Comparison of ENCODE assay signal across 19 cellular contexts in the genomic region with DNA sequence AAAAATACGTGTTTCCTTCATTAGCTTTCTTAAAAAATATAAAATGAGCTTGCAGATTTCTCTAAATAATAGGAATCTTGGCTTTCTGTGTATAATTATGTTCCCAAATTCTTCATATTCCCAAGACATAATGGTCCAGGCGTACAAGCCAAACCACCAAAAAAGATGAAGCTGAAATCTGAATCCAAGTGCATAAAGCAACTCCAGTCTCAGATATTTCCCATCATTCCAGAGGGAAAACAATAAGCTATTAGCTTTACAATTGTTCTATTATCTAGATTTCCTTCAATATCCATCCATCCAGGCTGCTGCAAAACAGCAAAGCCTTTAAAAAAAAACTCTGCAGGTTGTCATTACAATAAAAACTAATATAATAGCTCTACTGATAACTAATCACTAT.
DNase-seq lines count a peak whose midpoint lies in the region; ATAC-seq, FAIRE-seq and TF ChIP-seq lines count a peak whose summit lies in the region.
"Had no signal": no experiment of that assay in that cellular context is flagged by ENCODE, and none has a peak within 500 bp of the region (broad histone marks: within the 10 kb centered on the region; RNA-seq: fewer than 3 reads in every experiment).

No MANE protein-coding gene starts in this region.

- no peaks in the 10 kb centered on the region for H3K9me3 Mint-ChIP-seq in endothelial cell (ENCODE audit: unreplicated experiment)
- H3K9me3 Mint-ChIP-seq in activated T-cell treated with anti-CD3 and anti-CD28 coated beads, Interleukin-2, amount 50 U/mL, for 24 hours, result peaks cover 13% of the 10 kb centered on the region

- H3K9ac ChIP-seq in skeletal muscle tissue (ENCODE audit: low read depth in 1 of 3, low read length in 3 of 3), result no peak overlapping the region
- H3K9ac ChIP-seq: BLaER1 had no signal

- H3K4me1 Mint-ChIP-seq in endothelial cell (ENCODE audit: unreplicated experiment), result peaks cover 8% of the 10 kb centered on the region
- H3K4me1 Mint-ChIP-seq in activated T-cell treated with anti-CD3 and anti-CD28 coated beads, Interleukin-2, amount 50 U/mL, for 24 hours (ENCODE audit: low read depth), result peaks cover 16% of the 10 kb centered on the region

- no peak overlapping the region for H3K4me3 ChIP-seq in skeletal muscle tissue (ENCODE audit: low read length in 3 of 3)
- H3K4me3 ChIP-seq: BLaER1 had no signal

- peaks cover 4 to 16% (median 11%) of the 10 kb centered on the region in 3 donors for H3K4me1 ChIP-seq in skeletal muscle tissue (ENCODE audit: control insufficient read depth in 3 of 3, insufficient read depth in 3 of 3, low read length in 3 of 3)

- peak; percentile 31 for FAIRE-seq in GM19239 (lab: Jason Lieb, UNC)
- FAIRE-seq: RCC 7860 had no signal

- no peak overlapping the region for H3K4me3 Mint-ChIP-seq in endothelial cell (ENCODE audit: unreplicated experiment)
- no peak overlapping the region for H3K4me3 Mint-ChIP-seq in activated T-cell treated with anti-CD3 and anti-CD28 coated beads, Interleukin-2, amount 50 U/mL, for 24 hours
- H3K4me3 Mint-ChIP-seq: H9 had no signal

- H3K27ac ChIP-seq in angular gyrus (ENCODE audit: low read depth, low read length) (peak overlapping the region; percentile 60), skeletal muscle tissue (ENCODE audit: low read depth, low read length) (peak overlapping the region; percentile 4)
- H3K27ac ChIP-seq: BLaER1 had no signal

- no peaks in the 10 kb centered on the region for H3K36me3 ChIP-seq in skeletal muscle tissue (ENCODE audit: control insufficient read depth in 3 of 3, insufficient read depth in 3 of 3, low read length in 3 of 3)

- ATAC-seq in GM18498 (IDR thresholded peaks at IDR 0.05; ENCODE audit: unreplicated experiment), result no peak

- no peak for TF ChIP-seq CTCF in endothelial cell (IDR thresholded peaks at IDR 0.05; ENCODE audit: unreplicated experiment)

- H3K9me3 ChIP-seq in skeletal muscle tissue (ENCODE audit: control insufficient read depth in 3 of 3, low read length in 3 of 3), result no peaks in the 10 kb centered on the region

- no peaks in the 10 kb centered on the region for H3K27me3 Mint-ChIP-seq in endothelial cell (ENCODE audit: unreplicated experiment)
- no peaks in the 10 kb centered on the region for H3K27me3 Mint-ChIP-seq in activated T-cell treated with anti-CD3 and anti-CD28 coated beads, Interleukin-2, amount 50 U/mL, for 24 hours

- H3K27ac Mint-ChIP-seq in endothelial cell (ENCODE audit: unreplicated experiment), result no peak overlapping the region
- no peak overlapping the region for H3K27ac Mint-ChIP-seq in activated T-cell treated with anti-CD3 and anti-CD28 coated beads, Interleukin-2, amount 50 U/mL, for 24 hours

- H3K36me3 Mint-ChIP-seq in endothelial cell (ENCODE audit: low read depth, unreplicated experiment), result peaks cover 4% of the 10 kb centered on the region
- peaks cover 34% of the 10 kb centered on the region for H3K36me3 Mint-ChIP-seq in activated T-cell treated with anti-CD3 and anti-CD28 coated beads, Interleukin-2, amount 50 U/mL, for 24 hours (ENCODE audit: low read depth)

- no peaks in the 10 kb centered on the region for H3K27me3 ChIP-seq in skeletal muscle tissue (ENCODE audit: control insufficient read depth in 3 of 3, insufficient read depth in 3 of 3, low read length in 3 of 3)
- H3K27me3 ChIP-seq: BLaER1 had no signal

- DNase-seq in GM19239 (ENCODE audit: insufficient read length, low spot score) (no peak), inferior parietal cortex (ENCODE audit: extremely low spot score) (peak; percentile 55), endothelial cell (ENCODE audit: low spot score) (no peak), middle frontal gyrus (ENCODE audit: extremely low spot score, low spot score) (no peak)
- no peak for DNase-seq in activated T-cell treated with anti-CD3 and anti-CD28 coated beads, Interleukin-2, amount 50 U/mL, for 24 hours
- DNase-seq: ACHN, DMS 273 treated with DMSO at 0.1 percent for 48 hours, H9, Kasumi-1, NCI-H1417, NCI-H1930, NCI-H2171 treated with DMSO at 0.1 percent for 48 hours, NCI-H510A, SHP77 treated with DMSO at 0.1 percent for 48 hours had no signal
